1 cellular context compared by ENCODE assay signal in the genomic region with DNA sequence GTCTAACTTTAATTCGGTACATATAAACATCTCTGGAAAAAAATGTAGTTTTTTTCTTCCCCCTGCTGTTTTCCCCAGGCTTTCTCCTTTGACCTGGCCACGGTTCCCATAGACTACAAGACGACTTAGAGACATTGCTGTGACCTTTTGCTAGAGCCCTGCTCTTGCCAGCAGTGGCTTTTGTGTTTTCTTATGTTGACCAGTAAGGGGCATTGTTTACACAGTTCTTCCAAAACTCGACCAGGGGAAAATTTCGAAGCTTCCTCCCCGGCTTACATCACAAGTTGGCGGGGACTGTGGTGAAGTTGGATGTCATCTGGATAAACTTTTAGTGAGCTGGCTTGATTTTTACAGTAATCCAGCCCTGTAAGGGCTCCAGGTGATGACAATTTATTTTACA.
TF ChIP-seq lines count a peak whose summit lies in the region.

No MANE protein-coding gene starts in this region.

TF ChIP-seq in SK-N-SH, 30 proteins besides CTCF, POLR2A, EP300 and RAD21 (continued from another document):
- TF ChIP-seq SMC3 (IDR thresholded peaks at IDR 0.05; ENCODE audit: low read depth, low read length) (peak; percentile 4; the same call in 1 of the 2 replicates), RFX5 (IDR thresholded peaks at IDR 0.05; ENCODE audit: low read length) (no peak)
TF ChIP-seq in SK-N-SH: peak in this region for 1.
